Comparison of ENCODE assay signal across 15 cellular contexts in genomic region chr9:130935660-130936271, GRCh38. TPM values are rescaled to one million over a fixed set of nuclear protein-coding genes. Genes with fewer than 3 reads are reported as not detected.
DNase-seq lines count a peak whose midpoint lies in the region; ATAC-seq, FAIRE-seq and TF ChIP-seq lines count a peak whose summit lies in the region.
"Had no signal": no experiment of that assay in that cellular context is flagged by ENCODE, and none has a peak within 500 bp of the region (broad histone marks: within the 10 kb centered on the region; RNA-seq: fewer than 3 reads in every experiment).

No MANE protein-coding gene starts in this region.

- H3K36me3 Mint-ChIP-seq in nephron (ENCODE audit: low read depth) = no peaks in the 10 kb centered on the region
- H3K36me3 Mint-ChIP-seq in glutamatergic neuron (ENCODE audit: unreplicated experiment) = no peaks in the 10 kb centered on the region
- H3K36me3 Mint-ChIP-seq: activated naive CD4-positive, alpha-beta T cell treated with anti-CD3 and anti-CD28 coated beads, Interleukin-2, amount 50 U/mL, for 24 hours had no signal

- H3K27me3 Mint-ChIP-seq in nephron (ENCODE audit: low read depth) = peaks cover 83% of the 10 kb centered on the region
- H3K27me3 Mint-ChIP-seq in glutamatergic neuron (ENCODE audit: unreplicated experiment) = peaks cover 22% of the 10 kb centered on the region
- H3K27me3 Mint-ChIP-seq in stimulated activated naive CD8-positive, alpha-beta T cell treated with anti-CD3 and anti-CD28 coated beads, Interleukin-15, amount 100 ng/mL, for 72 hours = peaks cover 95% of the 10 kb centered on the region

- in situ Hi-C loops in K562 (cut with MboI) = no loop called here

- H3K9ac ChIP-seq in K562 (ENCODE audit: insufficient read depth in 1 of 2, low read depth in 2 of 2, low read length in 2 of 2) = peak overlapping the region in 1 of 2 experiments; percentile 3; a peak in 1 of 4 replicates

- H4K20me1 ChIP-seq in K562 (replicated peaks; ENCODE audit: control insufficient read depth, insufficient read depth, low read length) = peaks cover 80% of the 10 kb centered on the region

- H3K27me3 ChIP-seq in K562 (ENCODE audit: control insufficient read depth in 2 of 2, insufficient read depth in 2 of 2, low read length in 2 of 2) (peaks cover 83 to 95% of the 10 kb centered on the region in 2 experiments), Peyer's patch (peaks cover 0 to 38% of the 10 kb centered on the region in 2 donors)

- H3K4me3 Mint-ChIP-seq in nephron (peak overlapping the region in 2 of 3 experiments; percentile 46 to 50), glutamatergic neuron (ENCODE audit: unreplicated experiment) (no peak overlapping the region)
- H3K4me3 Mint-ChIP-seq in stimulated activated naive CD8-positive, alpha-beta T cell treated with anti-CD3 and anti-CD28 coated beads, Interleukin-15, amount 100 ng/mL, for 72 hours = no peak overlapping the region

- CTCF ChIA-PET in K562 (lab: Yijun Ruan, JAX; ENCODE audit: low intra/inter-chr PET ratio) = no interaction called here

- TF ChIP-seq POLR2A in NB4 (IDR thresholded peaks at IDR 0.05; ENCODE audit: extremely low read depth, insufficient read length) (no peak), K562 (conservative IDR thresholded peaks at IDR 0.05) (no peak), Peyer's patch (IDR thresholded peaks at IDR 0.05) (no peak)

- no peak for FAIRE-seq in K562 (lab: Jason Lieb, UNC)
- FAIRE-seq: endometrium had no signal

- peaks cover 0 to 46% of the 10 kb centered on the region in 2 experiments; a peak in 3 of 5 replicates for H3K4me1 ChIP-seq in K562 (replicated peaks in 1 of 2; ENCODE audit: control insufficient read depth in 2 of 2, insufficient read depth in 2 of 2, low read length in 2 of 2)
- peaks cover 0 to 43% (median 9%) of the 10 kb centered on the region in 4 donors for H3K4me1 ChIP-seq in Peyer's patch

- H3K4me3 ChIP-seq in NB4 (ENCODE audit: low read depth, low read length) = no peak overlapping the region
- H3K4me3 ChIP-seq in K562 = no peak overlapping the region
- no peak overlapping the region for H3K4me3 ChIP-seq in Peyer's patch

- 3% methylated on average over 13 of the region's 13 CpGs for WGBS in K562 (ENCODE audit: insufficient coverage, low coverage, missing lambda C conversion rate)

- H3K9me1 ChIP-seq in K562 (ENCODE audit: control insufficient read depth, insufficient read depth, low read length) = peaks cover 10% of the 10 kb centered on the region

- no peaks in the 10 kb centered on the region for H3K79me2 ChIP-seq in K562 (ENCODE audit: control insufficient read depth, insufficient read depth, low read length)

- H3K9me3 ChIP-seq in K562 (replicated peaks; ENCODE audit: control insufficient read depth, insufficient read depth, low read depth, low read length) = no peaks in the 10 kb centered on the region
- no peaks in the 10 kb centered on the region for H3K9me3 ChIP-seq in Peyer's patch

- H3K36me3 ChIP-seq in K562 (ENCODE audit: control insufficient read depth, insufficient read depth, low read length) = no peaks in the 10 kb centered on the region
- no peaks in the 10 kb centered on the region for H3K36me3 ChIP-seq in Peyer's patch

- no peak for TF ChIP-seq EP300 in K562 (IDR thresholded peaks at IDR 0.05; ENCODE audit: low read length)

- intact Hi-C loops in K562 (cut with micrococcal nuclease) = no loop called here

- H3K4me1 Mint-ChIP-seq in nephron (peaks cover 26% of the 10 kb centered on the region), glutamatergic neuron (ENCODE audit: low read depth, unreplicated experiment) (peaks cover 24% of the 10 kb centered on the region)
- peaks cover 25% of the 10 kb centered on the region for H3K4me1 Mint-ChIP-seq in stimulated activated naive CD8-positive, alpha-beta T cell treated with anti-CD3 and anti-CD28 coated beads, Interleukin-15, amount 100 ng/mL, for 72 hours

- DNase-seq in EH (ENCODE audit: low read depth) = peak; percentile 31
- DNase-seq in NB4 (ENCODE audit: low read depth) = peak; percentile 77
- DNase-seq in K562 (ENCODE audit: extremely low read depth in 1 of 4, low spot score in 3 of 4) = peak in 3 of 4 experiments; percentile 48 to 70 (median 65)
- no peak for DNase-seq in glutamatergic neuron
- no peak for DNase-seq in HuH-7 (ENCODE audit: low spot score)
- no peak for DNase-seq in Peyer's patch
- DNase-seq in stimulated activated naive CD8-positive, alpha-beta T cell treated with anti-CD3 and anti-CD28 coated beads, Interleukin-15, amount 100 ng/mL, for 72 hours = no peak
- DNase-seq: stimulated activated CD4-positive, alpha-beta T cell treated with anti-CD3 and anti-CD28 coated beads, Interleukin-12 subunit alpha, Interleukin-12 subunit beta, amount 100 ng/mL, for 4 hours had no signal

- no peak overlapping the region for H3K4me2 ChIP-seq in K562 (ENCODE audit: insufficient read depth, low read length)

- BruUV-seq in K562 (replicated peaks; lab: Mats Ljungman, UMichigan) = no TSS peak

- H3K9me3 Mint-ChIP-seq in nephron (no peaks in the 10 kb centered on the region), glutamatergic neuron (ENCODE audit: unreplicated experiment) (peaks cover 12% of the 10 kb centered on the region)
- no peaks in the 10 kb centered on the region for H3K9me3 Mint-ChIP-seq in stimulated activated naive CD8-positive, alpha-beta T cell treated with anti-CD3 and anti-CD28 coated beads, Interleukin-15, amount 100 ng/mL, for 72 hours
- H3K9me3 Mint-ChIP-seq: activated naive CD4-positive, alpha-beta T cell treated with anti-CD3 and anti-CD28 coated beads, Interleukin-2, amount 50 U/mL, for 24 hours had no signal

- no peak overlapping the region for H3K27ac Mint-ChIP-seq in nephron
- no peak overlapping the region for H3K27ac Mint-ChIP-seq in glutamatergic neuron (ENCODE audit: unreplicated experiment)
- no peak overlapping the region for H3K27ac Mint-ChIP-seq in stimulated activated naive CD8-positive, alpha-beta T cell treated with anti-CD3 and anti-CD28 coated beads, Interleukin-15, amount 100 ng/mL, for 72 hours
- H3K27ac Mint-ChIP-seq: activated naive CD4-positive, alpha-beta T cell treated with anti-CD3 and anti-CD28 coated beads, Interleukin-2, amount 50 U/mL, for 24 hours had no signal

- POLR2A ChIA-PET in K562 (lab: Yijun Ruan, JAX) = interaction anchor here (0.5 to 26.8 kb wide), 16 partner anchors 8 to 267 kb away, joined by 3 to 582 read pairs (median 4); partner anchors contain the start of genes NUP214 and QRFP

- no peak for ATAC-seq in K562
- no peak for ATAC-seq in stimulated activated naive CD8-positive, alpha-beta T cell treated with anti-CD3 and anti-CD28 coated beads, Interleukin-15, amount 100 ng/mL, for 72 hours
- ATAC-seq: activated CD4-positive, CD25-positive, alpha-beta regulatory T cell treated with anti-CD3 and anti-CD28 coated beads, Interleukin-2, amount 50 U/mL, for 24 hours had no signal

- no peak overlapping the region for H2AFZ ChIP-seq in K562 (ENCODE audit: low read depth, low read length)

- no peak for TF ChIP-seq RAD21 in K562 (CRISPR knock-in tag; conservative IDR thresholded peaks at IDR 0.05 in 1 of 2, IDR thresholded peaks at IDR 0.05 in 1 of 2)

- no peak overlapping the region; the same call in 2 of the 3 replicates for H3K27ac ChIP-seq in K562 (ENCODE audit: extremely low read depth, low read depth, low read length)
- H3K27ac ChIP-seq in Peyer's patch = no peak overlapping the region

- no peak for TF ChIP-seq CTCF in NB4 (IDR thresholded peaks at IDR 0.05; ENCODE audit: low read depth, low read length)
- TF ChIP-seq CTCF in K562 (IDR thresholded peaks at IDR 0.05 in 2 of 3, conservative IDR thresholded peaks at IDR 0.05 in 1 of 3; ENCODE audit: insufficient read depth in 2 of 3, low read depth in 1 of 3, low read length in 3 of 3) = no peak
- TF ChIP-seq CTCF in nephron (IDR thresholded peaks at IDR 0.05; ENCODE audit: unreplicated experiment in 3 of 3) = no peak
- no peak for TF ChIP-seq CTCF in glutamatergic neuron (IDR thresholded peaks at IDR 0.05; ENCODE audit: partially characterized antibody, unreplicated experiment)
- no peak for TF ChIP-seq CTCF in Peyer's patch (IDR thresholded peaks at IDR 0.05)

RNA-seq across cellular contexts. Expression of gene FIBCD1, which starts 3.3 kb away (rescaled TPM):
- total RNA-seq in K562 (2011; cell fraction: chromatin; rRNA removed; ENCODE audit: low replicate concordance) = 0.21 TPM in 1 of 2 replicates, not detected in the other
- total RNA-seq in K562 (2011; cell fraction: nucleolus; rRNA removed) = not detected in 2 replicates
- total RNA-seq in K562 (2011; cell fraction: nucleoplasm; rRNA removed) = not detected in 2 replicates
- 1.00 and 2.1 TPM in 2 replicates for total RNA-seq in K562 (2014; rRNA removed)
- 0.95 TPM in 1 of 2 replicates, not detected in the other for total RNA-seq in K562 (2014; rRNA removed; fragmentation: Illumina TruSeq; extraction: Trizol)
- total RNA-seq in K562 (2015; rRNA removed; fragmentation: Illumina TruSeq; extraction: Trizol) = not detected in 2 replicates
- 0.71 and 1.5 TPM in 2 replicates for total RNA-seq in K562 (2021)
- polyA plus RNA-seq in K562 (2011; rRNA removed) = 0.79 and 1.2 TPM in 2 replicates
- polyA plus RNA-seq in K562 (2011; cell fraction: cytosol; rRNA removed) = 2.1 and 3.8 TPM in 2 replicates
- polyA plus RNA-seq in K562 (2011; cell fraction: nucleus; rRNA removed) = 1.2 TPM in 2 replicates
- polyA plus RNA-seq in K562 (2012) = 0.91 and 1.3 TPM in 2 replicates
- not detected in 2 replicates for polyA plus RNA-seq in K562 (2014; fragmentation: Illumina TruSeq; extraction: Trizol)
- polyA plus RNA-seq in K562 (2014; fragmentation: Nextera tagmentation; extraction: Ambion mirVana) = not detected
- polyA plus RNA-seq in K562 (2014; rRNA removed) = 0.53 and 2.7 TPM in 2 replicates
- not detected in 2 replicates for polyA minus RNA-seq in K562 (2011; rRNA and poly(A)+ RNA removed)
- not detected in 2 replicates for polyA minus RNA-seq in K562 (2011; cell fraction: cytosol; rRNA and poly(A)+ RNA removed)
- polyA minus RNA-seq in K562 (2011; cell fraction: nucleus; rRNA and poly(A)+ RNA removed) = 0.67 TPM in 1 of 2 replicates, not detected in the other
- total RNA-seq in glutamatergic neuron (ENCODE audit: unreplicated experiment) = not detected
- 1 to 10 TPM in 1 of 4 donors, not detected in 3; 3.3 TPM for total RNA-seq in Peyer's patch
- total RNA-seq: glomerular endothelial cell had no signal

RNA-seq across cellular contexts. Expression of gene QRFP, which starts 39.2 kb away (rescaled TPM):
- total RNA-seq in K562 (2011; cell fraction: chromatin; rRNA removed; ENCODE audit: low replicate concordance) = not detected in 2 replicates
- total RNA-seq in K562 (2011; cell fraction: nucleolus; rRNA removed) = not detected in 2 replicates
- total RNA-seq in K562 (2011; cell fraction: nucleoplasm; rRNA removed) = not detected in 2 replicates
- total RNA-seq in K562 (2014; rRNA removed) (not detected in 2 replicates), K562 (2014; rRNA removed; fragmentation: Illumina TruSeq; extraction: Trizol) (not detected in 2 replicates), K562 (2015; rRNA removed; fragmentation: Illumina TruSeq; extraction: Trizol) (not detected in 2 replicates), K562 (2021) (not detected in 2 replicates), glutamatergic neuron (ENCODE audit: unreplicated experiment) (not detected), Peyer's patch (not detected)
- polyA plus RNA-seq in K562 (2011; rRNA removed) (not detected in 2 replicates), K562 (2014; fragmentation: Illumina TruSeq; extraction: Trizol) (not detected in 2 replicates), K562 (2014; fragmentation: Nextera tagmentation; extraction: Ambion mirVana) (not detected), K562 (2014; rRNA removed) (not detected in 2 replicates)
- polyA plus RNA-seq in K562 (2011; cell fraction: cytosol; rRNA removed) = not detected in 2 replicates
- not detected in 2 replicates for polyA plus RNA-seq in K562 (2011; cell fraction: nucleus; rRNA removed)
- polyA plus RNA-seq in K562 (2012) = 0.51 and 0.70 TPM in 2 replicates
- not detected in 2 replicates for polyA minus RNA-seq in K562 (2011; rRNA and poly(A)+ RNA removed)
- not detected in 2 replicates for polyA minus RNA-seq in K562 (2011; cell fraction: cytosol; rRNA and poly(A)+ RNA removed)
- not detected in 2 replicates for polyA minus RNA-seq in K562 (2011; cell fraction: nucleus; rRNA and poly(A)+ RNA removed)
- total RNA-seq: glomerular endothelial cell, H4, subcutaneous adipose tissue had no signal

Comparison
In these comparisons a context has a peak if more than half of its experiments do, and no peak if none do; other contexts are left out.
1. DNase-seq: peak in EH (single experiment), NB4 (single experiment) and K562 (3 of 4); none in glutamatergic neuron (single experiment), HuH-7 (single experiment), Peyer's patch (0 of 3) and stimulated activated naive CD8-positive, alpha-beta T cell treated with anti-CD3 and anti-CD28 coated beads, Interleukin-15, amount 100 ng/mL, for 72 hours (0 of 2).
2. H3K4me3 Mint-ChIP-seq: peak in nephron (2 of 3); none in glutamatergic neuron (single experiment) and stimulated activated naive CD8-positive, alpha-beta T cell treated with anti-CD3 and anti-CD28 coated beads, Interleukin-15, amount 100 ng/mL, for 72 hours (0 of 2).